In genomic region chr3:47961815-47962606, GRCh38 we compare ENCODE assay signal across 10 cellular contexts.
DNase-seq lines count a peak whose midpoint lies in the region; ATAC-seq and TF ChIP-seq lines count a peak whose summit lies in the region.
"Had no signal": no experiment of that assay in that cellular context is flagged by ENCODE, and none has a peak within 500 bp of the region (broad histone marks: within the 10 kb centered on the region; RNA-seq: fewer than 3 reads in every experiment).

No MANE protein-coding gene starts in this region.

- ATAC-seq in stimulated activated naive CD8-positive, alpha-beta T cell treated with anti-CD3 and anti-CD28 coated beads, Interleukin-15, amount 100 ng/mL, for 72 hours, result peak; percentile 55

- H3K27ac ChIP-seq in epithelial cell of prostate (peak overlapping the region; percentile 43), WERI-Rb-1 (no peak overlapping the region)
- H3K27ac ChIP-seq: brain microvascular endothelial cell had no signal

- H3K4me3 Mint-ChIP-seq in stimulated activated naive CD8-positive, alpha-beta T cell treated with anti-CD3 and anti-CD28 coated beads, Interleukin-15, amount 100 ng/mL, for 72 hours, result no peak overlapping the region

- no peak for TF ChIP-seq CTCF in WERI-Rb-1 (IDR thresholded peaks at IDR 0.05; ENCODE audit: low read depth, low read length)

- no peaks in the 10 kb centered on the region for H3K9me3 ChIP-seq in WERI-Rb-1 (ENCODE audit: severe bottlenecking)

- no peaks in the 10 kb centered on the region for H3K27me3 Mint-ChIP-seq in stimulated activated naive CD8-positive, alpha-beta T cell treated with anti-CD3 and anti-CD28 coated beads, Interleukin-15, amount 100 ng/mL, for 72 hours

- no peaks in the 10 kb centered on the region for H3K9me3 Mint-ChIP-seq in stimulated activated naive CD8-positive, alpha-beta T cell treated with anti-CD3 and anti-CD28 coated beads, Interleukin-15, amount 100 ng/mL, for 72 hours

- no peaks in the 10 kb centered on the region for H3K27me3 ChIP-seq in WERI-Rb-1 (ENCODE audit: insufficient read depth, low read depth, severe bottlenecking)
- H3K27me3 ChIP-seq: brain microvascular endothelial cell had no signal

- H3K4me3 ChIP-seq in WERI-Rb-1 (ENCODE audit: low read depth, low read length), result no peak overlapping the region

- H3K27ac Mint-ChIP-seq in stimulated activated naive CD8-positive, alpha-beta T cell treated with anti-CD3 and anti-CD28 coated beads, Interleukin-15, amount 100 ng/mL, for 72 hours, result peak overlapping the region in 1 of 2 donors; percentile 31

- no peaks in the 10 kb centered on the region for H3K36me3 ChIP-seq in WERI-Rb-1
- H3K36me3 ChIP-seq: brain microvascular endothelial cell had no signal

- peaks cover 28% of the 10 kb centered on the region for H3K4me1 Mint-ChIP-seq in stimulated activated naive CD8-positive, alpha-beta T cell treated with anti-CD3 and anti-CD28 coated beads, Interleukin-15, amount 100 ng/mL, for 72 hours

- DNase-seq in stimulated activated CD4-positive, alpha-beta T cell treated with anti-CD3 and anti-CD28 coated beads, Interleukin-15, amount 100 ng/mL, for 24 hours, result peak; percentile 11
- DNase-seq in stimulated activated CD4-positive, alpha-beta T cell treated with anti-CD3 and anti-CD28 coated beads, Interleukin-1b, Interleukin-23, amount 100 ng/mL, for 48 hours, result no peak
- peak; percentile 15 for DNase-seq in UCSD-AML1 (lab: John Stamatoyannopoulos, UW; ENCODE audit: unreplicated experiment)
- DNase-seq in epithelial cell of prostate (ENCODE audit: low read depth, low spot score), result peak; percentile 14
- no peak for DNase-seq in stimulated activated naive CD8-positive, alpha-beta T cell treated with anti-CD3 and anti-CD28 coated beads, Interleukin-15, amount 100 ng/mL, for 72 hours
- no peak for DNase-seq in GOT3 (lab: John Stamatoyannopoulos, UW)
- no peak for DNase-seq in WERI-Rb-1
- DNase-seq in NCI-H2107 treated with DMSO at 0.1 percent for 48 hours (lab: John Stamatoyannopoulos, UW; ENCODE audit: unreplicated experiment), result no peak
- DNase-seq: brain microvascular endothelial cell, DMS53 had no signal

Comparison
In these comparisons a context has a peak if more than half of its experiments do, and no peak if none do; other contexts are left out.
1. DNase-seq: peak in stimulated activated CD4-positive, alpha-beta T cell treated with anti-CD3 and anti-CD28 coated beads, Interleukin-15, amount 100 ng/mL, for 24 hours (single experiment), UCSD-AML1 (single experiment) and epithelial cell of prostate (single experiment); none in stimulated activated CD4-positive, alpha-beta T cell treated with anti-CD3 and anti-CD28 coated beads, Interleukin-1b, Interleukin-23, amount 100 ng/mL, for 48 hours (single experiment), stimulated activated naive CD8-positive, alpha-beta T cell treated with anti-CD3 and anti-CD28 coated beads, Interleukin-15, amount 100 ng/mL, for 72 hours (0 of 2), GOT3 (single experiment), WERI-Rb-1 (single experiment) and NCI-H2107 treated with DMSO at 0.1 percent for 48 hours (single experiment).